4 cellular contexts compared by ENCODE assay signal in the genomic region with DNA sequence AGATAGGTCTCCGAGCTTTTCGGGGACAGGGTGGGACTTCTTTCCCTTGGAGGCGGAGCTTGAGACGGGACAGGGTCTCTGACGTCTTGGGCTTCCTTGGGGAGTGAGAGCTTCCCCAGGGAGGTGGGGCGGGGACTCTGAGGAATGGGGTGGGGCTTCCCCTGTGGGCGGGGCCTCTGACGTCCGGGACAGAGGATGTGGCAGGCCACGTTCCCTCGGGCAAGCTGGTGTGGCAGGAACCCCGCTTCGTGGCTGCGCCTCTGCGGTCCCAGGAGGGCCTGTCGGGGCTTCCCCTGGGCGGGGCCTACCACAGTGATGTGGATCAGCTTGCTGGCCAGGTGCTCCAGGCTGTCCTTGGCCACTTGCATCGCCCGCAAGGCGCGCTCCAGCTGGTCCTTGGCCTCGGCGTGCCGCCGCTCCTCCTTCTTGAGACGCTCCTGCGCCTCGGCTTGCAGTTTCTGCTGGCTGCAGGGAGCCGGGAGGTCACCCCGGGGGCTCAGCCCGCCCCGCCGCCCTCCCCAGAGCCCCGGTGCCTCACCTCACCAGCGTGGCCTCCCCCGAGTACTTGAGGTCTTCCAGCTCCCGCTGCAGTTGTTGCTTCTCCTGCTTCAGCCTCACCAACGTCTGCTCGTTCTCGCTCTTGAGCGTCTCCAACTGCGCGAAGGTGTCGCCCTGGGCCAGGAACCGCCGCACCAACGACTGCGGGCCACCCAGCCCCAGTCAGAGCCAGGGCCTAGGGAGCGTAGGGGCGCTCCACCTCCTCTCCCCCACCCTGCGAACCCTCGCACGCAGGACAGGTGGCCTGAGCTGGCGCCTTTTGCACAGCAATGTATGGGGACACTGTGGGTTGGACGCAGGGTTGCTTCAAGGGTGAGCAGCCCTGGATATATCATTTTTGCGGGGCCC.
TF ChIP-seq lines count a peak whose summit lies in the region.

No MANE protein-coding gene starts in this region.

TF ChIP-seq in SK-N-SH, 30 proteins besides CTCF, POLR2A, EP300 and RAD21 (continues in another document):
- no peak for TF ChIP-seq YY1 (IDR thresholded peaks at IDR 0.05; ENCODE audit: low read depth)
- TF ChIP-seq, protein P1, sequence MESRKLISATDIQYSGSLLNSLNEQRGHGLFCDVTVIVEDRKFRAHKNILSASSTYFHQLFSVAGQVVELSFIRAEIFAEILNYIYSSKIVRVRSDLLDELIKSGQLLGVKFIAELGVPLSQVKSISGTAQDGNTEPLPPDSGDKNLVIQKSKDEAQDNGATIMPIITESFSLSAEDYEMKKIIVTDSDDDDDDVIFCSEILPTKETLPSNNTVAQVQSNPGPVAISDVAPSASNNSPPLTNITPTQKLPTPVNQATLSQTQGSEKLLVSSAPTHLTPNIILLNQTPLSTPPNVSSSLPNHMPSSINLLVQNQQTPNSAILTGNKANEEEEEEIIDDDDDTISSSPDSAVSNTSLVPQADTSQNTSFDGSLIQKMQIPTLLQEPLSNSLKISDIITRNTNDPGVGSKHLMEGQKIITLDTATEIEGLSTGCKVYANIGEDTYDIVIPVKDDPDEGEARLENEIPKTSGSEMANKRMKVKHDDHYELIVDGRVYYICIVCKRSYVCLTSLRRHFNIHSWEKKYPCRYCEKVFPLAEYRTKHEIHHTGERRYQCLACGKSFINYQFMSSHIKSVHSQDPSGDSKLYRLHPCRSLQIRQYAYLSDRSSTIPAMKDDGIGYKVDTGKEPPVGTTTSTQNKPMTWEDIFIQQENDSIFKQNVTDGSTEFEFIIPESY (IDR thresholded peaks at IDR 0.05; ENCODE audit: borderline replicate concordance, low read depth): no peak
- TF ChIP-seq GATA2 (CRISPR knock-in tag; IDR thresholded peaks at IDR 0.05): no peak
- no peak for TF ChIP-seq REST (IDR thresholded peaks at IDR 0.05; ENCODE audit: low read depth, low read length)
- no peak for TF ChIP-seq MXI1 (IDR thresholded peaks at IDR 0.05; ENCODE audit: low read depth, low read length)

TF ChIP-seq in SK-N-SH treated with all-trans-retinoic acid at 6 μM for 48 hours, 23 proteins besides CTCF, POLR2A, EP300 and RAD21 (continues in another document):
- TF ChIP-seq ZNF565 (CRISPR knock-in tag; conservative IDR thresholded peaks at IDR 0.05; ENCODE audit: low read depth) (no peak), ZNF8 (CRISPR knock-in tag; IDR thresholded peaks at IDR 0.05) (no peak), ESRRG (CRISPR knock-in tag; IDR thresholded peaks at IDR 0.05) (no peak), RARB (CRISPR knock-in tag; IDR thresholded peaks at IDR 0.05) (no peak), OSR1 (CRISPR knock-in tag; IDR thresholded peaks at IDR 0.05) (no peak), BACH2 (CRISPR knock-in tag; IDR thresholded peaks at IDR 0.05; ENCODE audit: borderline replicate concordance) (no peak), TCF4 (CRISPR knock-in tag; IDR thresholded peaks at IDR 0.05; ENCODE audit: borderline replicate concordance) (no peak), ISL1 (CRISPR knock-in tag; IDR thresholded peaks at IDR 0.05) (no peak), ZNF70 (CRISPR knock-in tag; IDR thresholded peaks at IDR 0.05) (no peak)
- TF ChIP-seq, protein P2, sequence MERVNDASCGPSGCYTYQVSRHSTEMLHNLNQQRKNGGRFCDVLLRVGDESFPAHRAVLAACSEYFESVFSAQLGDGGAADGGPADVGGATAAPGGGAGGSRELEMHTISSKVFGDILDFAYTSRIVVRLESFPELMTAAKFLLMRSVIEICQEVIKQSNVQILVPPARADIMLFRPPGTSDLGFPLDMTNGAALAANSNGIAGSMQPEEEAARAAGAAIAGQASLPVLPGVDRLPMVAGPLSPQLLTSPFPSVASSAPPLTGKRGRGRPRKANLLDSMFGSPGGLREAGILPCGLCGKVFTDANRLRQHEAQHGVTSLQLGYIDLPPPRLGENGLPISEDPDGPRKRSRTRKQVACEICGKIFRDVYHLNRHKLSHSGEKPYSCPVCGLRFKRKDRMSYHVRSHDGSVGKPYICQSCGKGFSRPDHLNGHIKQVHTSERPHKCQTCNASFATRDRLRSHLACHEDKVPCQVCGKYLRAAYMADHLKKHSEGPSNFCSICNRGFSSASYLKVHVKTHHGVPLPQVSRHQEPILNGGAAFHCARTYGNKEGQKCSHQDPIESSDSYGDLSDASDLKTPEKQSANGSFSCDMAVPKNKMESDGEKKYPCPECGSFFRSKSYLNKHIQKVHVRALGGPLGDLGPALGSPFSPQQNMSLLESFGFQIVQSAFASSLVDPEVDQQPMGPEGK (CRISPR knock-in tag; IDR thresholded peaks at IDR 0.05; ENCODE audit: borderline replicate concordance): no peak
- TF ChIP-seq, protein P3, sequence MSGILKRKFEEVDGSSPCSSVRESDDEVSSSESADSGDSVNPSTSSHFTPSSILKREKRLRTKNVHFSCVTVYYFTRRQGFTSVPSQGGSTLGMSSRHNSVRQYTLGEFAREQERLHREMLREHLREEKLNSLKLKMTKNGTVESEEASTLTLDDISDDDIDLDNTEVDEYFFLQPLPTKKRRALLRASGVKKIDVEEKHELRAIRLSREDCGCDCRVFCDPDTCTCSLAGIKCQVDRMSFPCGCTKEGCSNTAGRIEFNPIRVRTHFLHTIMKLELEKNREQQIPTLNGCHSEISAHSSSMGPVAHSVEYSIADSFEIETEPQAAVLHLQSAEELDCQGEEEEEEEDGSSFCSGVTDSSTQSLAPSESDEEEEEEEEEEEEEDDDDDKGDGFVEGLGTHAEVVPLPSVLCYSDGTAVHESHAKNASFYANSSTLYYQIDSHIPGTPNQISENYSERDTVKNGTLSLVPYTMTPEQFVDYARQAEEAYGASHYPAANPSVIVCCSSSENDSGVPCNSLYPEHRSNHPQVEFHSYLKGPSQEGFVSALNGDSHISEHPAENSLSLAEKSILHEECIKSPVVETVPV (CRISPR knock-in tag; IDR thresholded peaks at IDR 0.05): no peak

TF ChIP-seq in Ishikawa, 13 proteins besides CTCF, POLR2A, EP300 and RAD21:
- TF ChIP-seq MAX (IDR thresholded peaks at IDR 0.05) (peak; percentile 36; the same call in 1 of the 2 replicates), TCF12 (IDR thresholded peaks at IDR 0.05; ENCODE audit: low read depth) (no peak)

TF ChIP-seq in endothelial cell of umbilical vein, 7 proteins besides CTCF, POLR2A, EP300 and RAD21:
- TF ChIP-seq EZH2 (IDR thresholded peaks at IDR 0.05; ENCODE audit: borderline replicate concordance, low read depth, low read length, severe bottlenecking) (peak; percentile 73), JUN (IDR thresholded peaks at IDR 0.05; ENCODE audit: borderline replicate concordance, insufficient read depth, insufficient read length, low read depth) (no peak)
